ENCODE assay signal across 1 cellular context in the genomic region with DNA sequence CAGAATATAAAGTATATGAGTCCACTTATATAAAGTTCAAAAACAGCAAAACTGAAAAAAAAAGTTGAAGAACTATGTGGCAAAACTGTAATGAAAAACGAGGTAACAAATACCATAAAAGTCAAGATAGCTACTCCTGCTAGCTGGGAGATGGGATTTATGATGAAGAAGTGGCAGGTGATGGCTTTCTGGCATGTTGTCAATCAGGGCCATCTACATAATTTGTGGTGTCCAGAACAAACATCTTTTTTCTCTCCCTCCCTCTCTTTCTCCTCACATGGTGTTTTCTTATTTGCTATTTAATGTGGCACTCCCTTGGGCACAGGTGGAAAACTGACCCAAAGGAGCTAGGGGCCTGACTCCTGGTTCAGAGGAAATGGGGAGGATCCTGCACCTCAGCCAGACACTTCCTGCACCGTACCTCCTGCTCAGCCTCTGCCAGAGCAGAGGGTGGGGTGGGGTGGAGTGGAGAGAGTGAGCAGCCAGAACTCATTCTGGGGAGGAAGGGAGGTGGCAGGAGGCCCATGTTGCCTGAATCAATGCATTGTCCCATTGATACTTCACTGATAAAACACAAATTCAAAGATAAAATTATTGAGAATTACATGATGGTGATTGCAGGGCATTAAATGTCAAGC.
A peak's percentile ranks its signal among the peaks of the same experiment; 100 is the strongest.
TF ChIP-seq lines count a peak whose summit lies in the region.

No MANE protein-coding gene starts in this region.

TF ChIP-seq in K562, 482 proteins besides CTCF, POLR2A, EP300 and RAD21:
- TF ChIP-seq, protein P1, sequence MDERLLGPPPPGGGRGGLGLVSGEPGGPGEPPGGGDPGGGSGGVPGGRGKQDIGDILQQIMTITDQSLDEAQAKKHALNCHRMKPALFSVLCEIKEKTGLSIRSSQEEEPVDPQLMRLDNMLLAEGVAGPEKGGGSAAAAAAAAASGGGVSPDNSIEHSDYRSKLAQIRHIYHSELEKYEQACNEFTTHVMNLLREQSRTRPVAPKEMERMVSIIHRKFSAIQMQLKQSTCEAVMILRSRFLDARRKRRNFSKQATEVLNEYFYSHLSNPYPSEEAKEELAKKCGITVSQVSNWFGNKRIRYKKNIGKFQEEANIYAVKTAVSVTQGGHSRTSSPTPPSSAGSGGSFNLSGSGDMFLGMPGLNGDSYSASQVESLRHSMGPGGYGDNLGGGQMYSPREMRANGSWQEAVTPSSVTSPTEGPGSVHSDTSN (CRISPR knock-in tag; IDR thresholded peaks at IDR 0.05; ENCODE audit: low read depth): no peak
- TF ChIP-seq, protein P1 (tag; conservative IDR thresholded peaks at IDR 0.05; ENCODE audit: low read depth): peak; percentile 44
- TF ChIP-seq MCM5 (IDR thresholded peaks at IDR 0.05; ENCODE audit: low read depth) (no peak), MEIS2 (IDR thresholded peaks at IDR 0.05; ENCODE audit: partially characterized antibody) (peak; percentile 59)
- TF ChIP-seq, protein P2, sequence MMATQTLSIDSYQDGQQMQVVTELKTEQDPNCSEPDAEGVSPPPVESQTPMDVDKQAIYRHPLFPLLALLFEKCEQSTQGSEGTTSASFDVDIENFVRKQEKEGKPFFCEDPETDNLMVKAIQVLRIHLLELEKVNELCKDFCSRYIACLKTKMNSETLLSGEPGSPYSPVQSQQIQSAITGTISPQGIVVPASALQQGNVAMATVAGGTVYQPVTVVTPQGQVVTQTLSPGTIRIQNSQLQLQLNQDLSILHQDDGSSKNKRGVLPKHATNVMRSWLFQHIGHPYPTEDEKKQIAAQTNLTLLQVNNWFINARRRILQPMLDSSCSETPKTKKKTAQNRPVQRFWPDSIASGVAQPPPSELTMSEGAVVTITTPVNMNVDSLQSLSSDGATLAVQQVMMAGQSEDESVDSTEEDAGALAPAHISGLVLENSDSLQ (IDR thresholded peaks at IDR 0.05): peak; percentile 51; the same call in 1 of the 2 replicates
